ENCODE assay signal across 14 cellular contexts in the genomic region with DNA sequence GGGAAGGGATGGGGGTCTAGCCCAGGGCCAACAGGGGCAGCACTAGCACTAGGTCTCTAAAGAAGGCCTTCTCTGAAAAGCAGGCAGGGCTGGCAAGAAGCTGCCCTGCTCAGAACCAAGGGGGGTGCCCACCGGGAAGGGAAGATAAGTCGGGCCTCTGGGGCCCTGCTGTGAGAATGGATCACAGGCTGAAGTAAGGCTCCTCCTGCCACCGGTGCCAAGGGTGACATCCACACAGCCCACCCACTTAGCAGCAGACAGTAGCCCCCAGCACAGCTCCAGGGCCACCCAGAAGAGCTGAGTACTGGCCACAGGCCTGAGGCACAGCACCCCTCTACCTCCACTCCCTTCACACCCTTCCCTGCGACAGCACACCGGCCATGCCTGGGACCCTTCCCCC. TPM values are rescaled to one million over a fixed set of nuclear protein-coding genes. Genes with fewer than 3 reads are reported as not detected.
DNase-seq lines count a peak whose midpoint lies in the region; ATAC-seq, FAIRE-seq and TF ChIP-seq lines count a peak whose summit lies in the region.
"Had no signal": no experiment of that assay in that cellular context is flagged by ENCODE, and none has a peak within 500 bp of the region (broad histone marks: within the 10 kb centered on the region; RNA-seq: fewer than 3 reads in every experiment).

No MANE protein-coding gene starts in this region.

- H3K27ac Mint-ChIP-seq in neural crest cell (ENCODE audit: unreplicated experiment) = no peak overlapping the region

- POLR2A ChIA-PET in K562 (lab: Yijun Ruan, JAX) = interaction anchor here (1.1 to 7.0 kb wide), 3 partner anchors 7 to 56 kb away, joined by 4 to 84 read pairs (median 4); a partner anchor contains a TSS

- H3K27me3 Mint-ChIP-seq in neural crest cell (ENCODE audit: low read depth) = no peaks in the 10 kb centered on the region
- H3K27me3 Mint-ChIP-seq: stimulated activated naive CD8-positive, alpha-beta T cell treated with anti-CD3 and anti-CD28 coated beads, Interleukin-15, Interleukin-2, amounts not matched to agents 100 ng/mL and 50 ng/mL, for 24 hours had no signal

- peaks cover 27% of the 10 kb centered on the region for H3K4me1 Mint-ChIP-seq in neural crest cell

- TF ChIP-seq POLR2A in heart left ventricle (IDR thresholded peaks at IDR 0.05) = no peak
- TF ChIP-seq POLR2A in K562 (conservative IDR thresholded peaks at IDR 0.05) = no peak
- no peak for TF ChIP-seq POLR2A in uterus (IDR thresholded peaks at IDR 0.05)

- H4K20me1 ChIP-seq in K562 (replicated peaks; ENCODE audit: control insufficient read depth, insufficient read depth, low read length) = peaks cover 55% of the 10 kb centered on the region

- ATAC-seq in heart left ventricle (no peak), K562 (no peak), GM21526 (IDR thresholded peaks at IDR 0.05; ENCODE audit: low FRiP score, unreplicated experiment) (no peak), GM21825 (IDR thresholded peaks at IDR 0.05; ENCODE audit: unreplicated experiment) (no peak), HG03442 (IDR thresholded peaks at IDR 0.05; ENCODE audit: unreplicated experiment) (no peak)

- CTCF ChIA-PET in K562 (lab: Yijun Ruan, JAX; ENCODE audit: low intra/inter-chr PET ratio) = no interaction called here

- peak overlapping the region; percentile 70 for H3K4me3 Mint-ChIP-seq in neural crest cell
- H3K4me3 Mint-ChIP-seq: stimulated activated naive CD8-positive, alpha-beta T cell treated with anti-CD3 and anti-CD28 coated beads, Interleukin-15, Interleukin-2, amounts not matched to agents 100 ng/mL and 50 ng/mL, for 24 hours had no signal

- H3K4me2 ChIP-seq in K562 (ENCODE audit: insufficient read depth, low read length) = no peak overlapping the region

- 61 to 100% (median 83%) methylated on average over 2 to 5 of the region's 5 CpGs for WGBS in heart left ventricle, 4 donors
- WGBS in K562 (ENCODE audit: insufficient coverage, low coverage, missing lambda C conversion rate) = 77% methylated on average over 5 of the region's 5 CpGs

- no peak for TF ChIP-seq RAD21 in K562 (CRISPR knock-in tag; conservative IDR thresholded peaks at IDR 0.05 in 1 of 2, IDR thresholded peaks at IDR 0.05 in 1 of 2)

- TF ChIP-seq EP300 in K562 (IDR thresholded peaks at IDR 0.05; ENCODE audit: low read length) = no peak

- H2AFZ ChIP-seq in K562 (ENCODE audit: low read depth, low read length) = no peak overlapping the region

- FAIRE-seq in K562 (lab: Jason Lieb, UNC) = no peak
- FAIRE-seq: frontal cortex, urothelium cell line had no signal

- no peaks in the 10 kb centered on the region for H3K36me3 ChIP-seq in cardiac muscle cell
- no peaks in the 10 kb centered on the region for H3K36me3 ChIP-seq in heart left ventricle
- peaks cover 13% of the 10 kb centered on the region for H3K36me3 ChIP-seq in K562 (ENCODE audit: control insufficient read depth, insufficient read depth, low read length)
- no peaks in the 10 kb centered on the region for H3K36me3 ChIP-seq in uterus
- H3K36me3 ChIP-seq: prostate gland had no signal

- no TSS peak for BruUV-seq in K562 (replicated peaks; lab: Mats Ljungman, UMichigan)

- no peak for TF ChIP-seq CTCF in cardiac muscle cell (IDR thresholded peaks at IDR 0.05; ENCODE audit: low read depth, low read length)
- TF ChIP-seq CTCF in heart left ventricle (IDR thresholded peaks at IDR 0.05) = no peak
- no peak for TF ChIP-seq CTCF in K562 (IDR thresholded peaks at IDR 0.05 in 2 of 3, conservative IDR thresholded peaks at IDR 0.05 in 1 of 3; ENCODE audit: insufficient read depth in 2 of 3, low read depth in 1 of 3, low read length in 3 of 3)
- TF ChIP-seq CTCF in neural crest cell (conservative IDR thresholded peaks at IDR 0.05) = no peak
- no peak for TF ChIP-seq CTCF in uterus (IDR thresholded peaks at IDR 0.05)

- in situ Hi-C loops in K562 (cut with MboI) = no loop called here

- H3K9me3 Mint-ChIP-seq in neural crest cell = no peaks in the 10 kb centered on the region
- H3K9me3 Mint-ChIP-seq: stimulated activated naive CD8-positive, alpha-beta T cell treated with anti-CD3 and anti-CD28 coated beads, Interleukin-15, Interleukin-2, amounts not matched to agents 100 ng/mL and 50 ng/mL, for 24 hours had no signal

- H3K27ac ChIP-seq in cardiac muscle cell (peak overlapping the region; percentile 88), heart left ventricle (peak overlapping the region in 3 of 12 donors; percentile 32 to 81 (median 48)), K562 (ENCODE audit: extremely low read depth, low read depth, low read length) (no peak overlapping the region), uterus (peak overlapping the region; percentile 44 to 80)
- H3K27ac ChIP-seq: prostate gland had no signal

- peak overlapping the region in 1 of 2 experiments; percentile 26; a peak in 2 of 4 replicates for H3K9ac ChIP-seq in K562 (ENCODE audit: insufficient read depth in 1 of 2, low read depth in 2 of 2, low read length in 2 of 2)

- no peak overlapping the region for H3K4me3 ChIP-seq in cardiac muscle cell
- no peak overlapping the region for H3K4me3 ChIP-seq in heart left ventricle
- no peak overlapping the region for H3K4me3 ChIP-seq in K562
- H3K4me3 ChIP-seq in uterus = no peak overlapping the region
- H3K4me3 ChIP-seq: prostate gland had no signal

- H3K9me3 ChIP-seq in cardiac muscle cell (ENCODE audit: low read depth) = no peaks in the 10 kb centered on the region
- H3K9me3 ChIP-seq in heart left ventricle = no peaks in the 10 kb centered on the region
- H3K9me3 ChIP-seq in K562 (replicated peaks; ENCODE audit: control insufficient read depth, insufficient read depth, low read depth, low read length) = no peaks in the 10 kb centered on the region
- no peaks in the 10 kb centered on the region for H3K9me3 ChIP-seq in uterus
- H3K9me3 ChIP-seq: prostate gland had no signal

- H3K4me1 ChIP-seq in cardiac muscle cell (ENCODE audit: low read depth) = peaks cover 46% of the 10 kb centered on the region
- H3K4me1 ChIP-seq in heart left ventricle = peaks cover 11 to 80% (median 56%) of the 10 kb centered on the region in 12 donors
- peaks cover 20 to 31% of the 10 kb centered on the region in 2 experiments for H3K4me1 ChIP-seq in K562 (replicated peaks in 1 of 2; ENCODE audit: control insufficient read depth in 2 of 2, insufficient read depth in 2 of 2, low read length in 2 of 2)
- H3K4me1 ChIP-seq in uterus = peaks cover 0 to 22% of the 10 kb centered on the region in 2 donors
- H3K4me1 ChIP-seq: prostate gland had no signal

- intact Hi-C loops in heart left ventricle (cut with DNase I) (loop anchor here in 3 of 10 donors (5.0 kb wide), 2 partner anchors 34 to 49 kb away; no protein-coding TSS in a partner anchor), K562 (cut with micrococcal nuclease) (no loop called here), uterus (cut with DNase I; ENCODE audit: low total_unique reads) (no loop called here)

- H3K79me2 ChIP-seq in K562 (ENCODE audit: control insufficient read depth, insufficient read depth, low read length) = peaks cover 94% of the 10 kb centered on the region

- H3K27me3 ChIP-seq in cardiac muscle cell (no peaks in the 10 kb centered on the region), heart left ventricle (no peaks in the 10 kb centered on the region), K562 (ENCODE audit: control insufficient read depth in 2 of 2, insufficient read depth in 2 of 2, low read length in 2 of 2) (no peaks in the 10 kb centered on the region), uterus (no peaks in the 10 kb centered on the region)

- H3K36me3 Mint-ChIP-seq in neural crest cell (ENCODE audit: low read depth) = no peaks in the 10 kb centered on the region

- DNase-seq in cardiac muscle cell (ENCODE audit: low read depth in 1 of 2, low spot score in 1 of 2) (no peak), heart left ventricle (no peak), K562 (ENCODE audit: extremely low read depth in 1 of 4, low spot score in 3 of 4) (no peak), neural crest cell (ENCODE audit: low read depth, low spot score) (no peak), uterus (no peak)
- DNase-seq: activated CD8-positive, alpha-beta memory T cell treated with anti-CD3 and anti-CD28 coated beads, Interleukin-2, amount 50 U/mL, for 4 hours; NCI-H1930 had no signal

- H3K9me1 ChIP-seq in K562 (ENCODE audit: control insufficient read depth, insufficient read depth, low read length) = peaks cover 14% of the 10 kb centered on the region

RNA-seq across cellular contexts. Expression of a gene that starts 5.9 kb away (rescaled TPM):
- total RNA-seq in cardiac muscle cell = 19.4 and 20.7 TPM in 2 replicates
- polyA plus RNA-seq in cardiac muscle cell = 14.8 and 18.2 TPM in 2 replicates
- total RNA-seq in heart left ventricle = 10 to 100 TPM in 4 of 9 donors, 1 to 10 TPM in 5; 5.9 to 17.8 (median 9.1) TPM
- polyA plus RNA-seq in heart left ventricle = 1 to 10 TPM; 6.2 to 7.3 TPM
- total RNA-seq in K562 (2011; cell fraction: chromatin; rRNA removed; ENCODE audit: low replicate concordance) = 26.9 and 68.3 TPM in 2 replicates
- 36.6 and 44.4 TPM in 2 replicates for total RNA-seq in K562 (2011; cell fraction: nucleolus; rRNA removed)
- 26.0 and 26.8 TPM in 2 replicates for total RNA-seq in K562 (2011; cell fraction: nucleoplasm; rRNA removed)
- 12.9 and 16.3 TPM in 2 replicates for total RNA-seq in K562 (2014; rRNA removed)
- 2.8 and 3.2 TPM in 2 replicates for total RNA-seq in K562 (2014; rRNA removed; fragmentation: Illumina TruSeq; extraction: Trizol)
- 5.4 and 6.0 TPM in 2 replicates for total RNA-seq in K562 (2015; rRNA removed; fragmentation: Illumina TruSeq; extraction: Trizol)
- 22.1 and 22.5 TPM in 2 replicates for total RNA-seq in K562 (2021)
- polyA plus RNA-seq in K562 (2011; rRNA removed) = 4.0 and 9.2 TPM in 2 replicates
- polyA plus RNA-seq in K562 (2011; cell fraction: cytosol; rRNA removed) = 4.9 and 11.1 TPM in 2 replicates
- 14.6 and 22.8 TPM in 2 replicates for polyA plus RNA-seq in K562 (2011; cell fraction: nucleus; rRNA removed)
- 12.3 and 14.0 TPM in 2 replicates for polyA plus RNA-seq in K562 (2012)
- 4.1 and 9.6 TPM in 2 replicates for polyA plus RNA-seq in K562 (2014; fragmentation: Illumina TruSeq; extraction: Trizol)
- polyA plus RNA-seq in K562 (2014; fragmentation: Nextera tagmentation; extraction: Ambion mirVana) = under 1 TPM; 0.24 to 0.45 TPM
- polyA plus RNA-seq in K562 (2014; rRNA removed) = 9.0 and 13.2 TPM in 2 replicates
- 2.8 and 4.1 TPM in 2 replicates for polyA minus RNA-seq in K562 (2011; rRNA and poly(A)+ RNA removed)
- 7.6 and 14.9 TPM in 2 replicates for polyA minus RNA-seq in K562 (2011; cell fraction: cytosol; rRNA and poly(A)+ RNA removed)
- 7.0 and 10.7 TPM in 2 replicates for polyA minus RNA-seq in K562 (2011; cell fraction: nucleus; rRNA and poly(A)+ RNA removed)
- total RNA-seq in neural crest cell = 11.1 and 14.2 TPM in 2 replicates
- 10 to 100 TPM in 3 of 4 donors, 1 to 10 TPM in 1; 4.1 to 43.5 (median 21.7) TPM for total RNA-seq in uterus

RNA-seq across cellular contexts. Expression of a gene that starts 27.4 kb away (rescaled TPM):
- total RNA-seq in cardiac muscle cell = 514 and 568 TPM in 2 replicates
- 398 and 473 TPM in 2 replicates for polyA plus RNA-seq in cardiac muscle cell
- 100 to 1,000 TPM; 136 to 353 (median 157) TPM for total RNA-seq in heart left ventricle
- polyA plus RNA-seq in heart left ventricle = 100 to 1,000 TPM; 142 to 270 TPM
- total RNA-seq in K562 (2011; cell fraction: chromatin; rRNA removed; ENCODE audit: low replicate concordance) = 26.1 and 86.1 TPM in 2 replicates
- total RNA-seq in K562 (2011; cell fraction: nucleolus; rRNA removed) = 93.6 and 114 TPM in 2 replicates
- total RNA-seq in K562 (2011; cell fraction: nucleoplasm; rRNA removed) = 59.8 and 63.9 TPM in 2 replicates
- total RNA-seq in K562 (2014; rRNA removed) = 234 and 260 TPM in 2 replicates
- total RNA-seq in K562 (2014; rRNA removed; fragmentation: Illumina TruSeq; extraction: Trizol) = 16.0 and 21.8 TPM in 2 replicates
- total RNA-seq in K562 (2015; rRNA removed; fragmentation: Illumina TruSeq; extraction: Trizol) = 104 and 106 TPM in 2 replicates
- total RNA-seq in K562 (2021) = 228 and 236 TPM in 2 replicates
- polyA plus RNA-seq in K562 (2011; rRNA removed) = 116 and 176 TPM in 2 replicates
- 199 and 396 TPM in 2 replicates for polyA plus RNA-seq in K562 (2011; cell fraction: cytosol; rRNA removed)
- polyA plus RNA-seq in K562 (2011; cell fraction: nucleus; rRNA removed) = 128 and 178 TPM in 2 replicates
- 173 and 302 TPM in 2 replicates for polyA plus RNA-seq in K562 (2012)
- 62.5 and 201 TPM in 2 replicates for polyA plus RNA-seq in K562 (2014; fragmentation: Illumina TruSeq; extraction: Trizol)
- polyA plus RNA-seq in K562 (2014; fragmentation: Nextera tagmentation; extraction: Ambion mirVana) = 1 to 10 TPM in 1 of 2 experiments, under 1 TPM in 1; 0.46 to 1.0 TPM
- 168 and 203 TPM in 2 replicates for polyA plus RNA-seq in K562 (2014; rRNA removed)
- polyA minus RNA-seq in K562 (2011; rRNA and poly(A)+ RNA removed) = 28.0 and 49.7 TPM in 2 replicates
- 138 and 159 TPM in 2 replicates for polyA minus RNA-seq in K562 (2011; cell fraction: cytosol; rRNA and poly(A)+ RNA removed)
- 35.5 and 49.0 TPM in 2 replicates for polyA minus RNA-seq in K562 (2011; cell fraction: nucleus; rRNA and poly(A)+ RNA removed)
- 173 and 175 TPM in 2 replicates for total RNA-seq in neural crest cell
- 100 to 1,000 TPM; 139 to 273 (median 205) TPM for total RNA-seq in uterus

RNA-seq across cellular contexts. Expression of a gene that starts 41.7 kb away (rescaled TPM):
- 137 and 160 TPM in 2 replicates for total RNA-seq in cardiac muscle cell
- 111 and 127 TPM in 2 replicates for polyA plus RNA-seq in cardiac muscle cell
- total RNA-seq in heart left ventricle = 100 to 1,000 TPM in 1 of 9 donors, 10 to 100 TPM in 8; 36.1 to 116 (median 46.7) TPM
- 100 to 1,000 TPM in 1 of 2 donors, 10 to 100 TPM in 1; 36.9 to 106 TPM for polyA plus RNA-seq in heart left ventricle
- total RNA-seq in K562 (2011; cell fraction: chromatin; rRNA removed; ENCODE audit: low replicate concordance) = 91.9 and 173 TPM in 2 replicates
- 110 and 120 TPM in 2 replicates for total RNA-seq in K562 (2011; cell fraction: nucleolus; rRNA removed)
- 109 and 127 TPM in 2 replicates for total RNA-seq in K562 (2011; cell fraction: nucleoplasm; rRNA removed)
- 133 and 147 TPM in 2 replicates for total RNA-seq in K562 (2014; rRNA removed)
- total RNA-seq in K562 (2014; rRNA removed; fragmentation: Illumina TruSeq; extraction: Trizol) = 48.7 and 66.2 TPM in 2 replicates
- 80.5 and 83.3 TPM in 2 replicates for total RNA-seq in K562 (2015; rRNA removed; fragmentation: Illumina TruSeq; extraction: Trizol)
- 114 and 118 TPM in 2 replicates for total RNA-seq in K562 (2021)
- 159 and 217 TPM in 2 replicates for polyA plus RNA-seq in K562 (2011; rRNA removed)
- 242 and 309 TPM in 2 replicates for polyA plus RNA-seq in K562 (2011; cell fraction: cytosol; rRNA removed)
- polyA plus RNA-seq in K562 (2011; cell fraction: nucleus; rRNA removed) = 149 and 198 TPM in 2 replicates
- 146 and 182 TPM in 2 replicates for polyA plus RNA-seq in K562 (2012)
- polyA plus RNA-seq in K562 (2014; fragmentation: Illumina TruSeq; extraction: Trizol) = 191 and 210 TPM in 2 replicates
- polyA plus RNA-seq in K562 (2014; fragmentation: Nextera tagmentation; extraction: Ambion mirVana) = 10 to 100 TPM; 21.9 to 41.3 TPM
- polyA plus RNA-seq in K562 (2014; rRNA removed) = 153 and 177 TPM in 2 replicates
- 64.2 and 93.8 TPM in 2 replicates for polyA minus RNA-seq in K562 (2011; rRNA and poly(A)+ RNA removed)
- 88.9 and 91.1 TPM in 2 replicates for polyA minus RNA-seq in K562 (2011; cell fraction: cytosol; rRNA and poly(A)+ RNA removed)
- 27.5 and 34.8 TPM in 2 replicates for polyA minus RNA-seq in K562 (2011; cell fraction: nucleus; rRNA and poly(A)+ RNA removed)
- 88.5 and 91.7 TPM in 2 replicates for total RNA-seq in neural crest cell
- total RNA-seq in uterus = 100 to 1,000 TPM in 1 of 4 donors, 10 to 100 TPM in 3; 30.3 to 113 (median 82.5) TPM

RNA-seq across cellular contexts. Expression of a gene that starts 55.7 kb away (rescaled TPM):
- total RNA-seq in cardiac muscle cell (387 and 390 TPM in 2 replicates), heart left ventricle (100 to 1,000 TPM; 336 to 944 (median 761) TPM), K562 (2014; rRNA removed) (1,110 and 1,524 TPM in 2 replicates), K562 (2014; rRNA removed; fragmentation: Illumina TruSeq; extraction: Trizol) (1,512 and 1,662 TPM in 2 replicates), K562 (2015; rRNA removed; fragmentation: Illumina TruSeq; extraction: Trizol) (1,433 and 1,470 TPM in 2 replicates), K562 (2021) (2,028 and 2,215 TPM in 2 replicates), neural crest cell (1,081 and 1,137 TPM in 2 replicates), uterus (1,000 to 10,000 TPM in 2 of 4 donors, 100 to 1,000 TPM in 2; 295 to 1,369 (median 721) TPM)
- polyA plus RNA-seq in cardiac muscle cell (415 and 457 TPM in 2 replicates), heart left ventricle (100 to 1,000 TPM; 675 to 716 TPM), K562 (2011; rRNA removed) (1,733 and 2,197 TPM in 2 replicates), K562 (2014; fragmentation: Illumina TruSeq; extraction: Trizol) (2,671 and 2,751 TPM in 2 replicates), K562 (2014; fragmentation: Nextera tagmentation; extraction: Ambion mirVana) (1,000 to 10,000 TPM; 2,213 to 2,563 TPM), K562 (2014; rRNA removed) (1,690 and 2,247 TPM in 2 replicates)
- total RNA-seq in K562 (2011; cell fraction: chromatin; rRNA removed; ENCODE audit: low replicate concordance) = 157 and 351 TPM in 2 replicates
- 427 and 474 TPM in 2 replicates for total RNA-seq in K562 (2011; cell fraction: nucleolus; rRNA removed)
- 616 and 1,019 TPM in 2 replicates for total RNA-seq in K562 (2011; cell fraction: nucleoplasm; rRNA removed)
- 4,493 and 4,718 TPM in 2 replicates for polyA plus RNA-seq in K562 (2011; cell fraction: cytosol; rRNA removed)
- 1,163 and 1,235 TPM in 2 replicates for polyA plus RNA-seq in K562 (2011; cell fraction: nucleus; rRNA removed)
- polyA plus RNA-seq in K562 (2012) = 2,878 and 4,513 TPM in 2 replicates
- 1,555 and 1,880 TPM in 2 replicates for polyA minus RNA-seq in K562 (2011; rRNA and poly(A)+ RNA removed)
- polyA minus RNA-seq in K562 (2011; cell fraction: cytosol; rRNA and poly(A)+ RNA removed) = 757 and 815 TPM in 2 replicates
- 165 and 281 TPM in 2 replicates for polyA minus RNA-seq in K562 (2011; cell fraction: nucleus; rRNA and poly(A)+ RNA removed)
